28 cellular contexts compared by ENCODE assay signal in genomic region chr7:144776447-144776846, GRCh38.
"Had no signal": no experiment of that assay in that cellular context is flagged by ENCODE, and none has a peak within 500 bp of the region (broad histone marks: within the 10 kb centered on the region; RNA-seq: fewer than 3 reads in every experiment).

No MANE protein-coding gene starts in this region.

- H3K27ac ChIP-seq: coronary artery, foreskin keratinocyte, heart right ventricle, lower lobe of right lung, neural progenitor cell, prostate gland, right atrium auricular region, thoracic aorta, tibial nerve, upper lobe of left lung had no signal

- H3K36me3 ChIP-seq: heart right ventricle, lower lobe of right lung, neural progenitor cell, prostate gland, right atrium auricular region, thoracic aorta, tibial nerve, upper lobe of left lung had no signal

- H3K4me1 ChIP-seq: foreskin keratinocyte, lower lobe of right lung, neural progenitor cell, prostate gland, tibial nerve, upper lobe of left lung had no signal

- H3K4me1 Mint-ChIP-seq: neural progenitor cell had no signal

- H3K4me3 Mint-ChIP-seq: immature natural killer cell; natural killer cell treated with Interleukin-12 subunit alpha and Interleukin-12 subunit beta and Interleukin-15 and Interleukin-18, amount 100 ng/mL, for 72 hours; neural progenitor cell; stimulated activated memory B cell treated with anti-CD40 and anti-IgM and Interleukin-4, amounts not matched to agents 10 μg/mL and 1 μg/mL and 100 μg/mL, for 72 hours had no signal

- H3K4me3 ChIP-seq: coronary artery, heart right ventricle, lower lobe of right lung, mucosa of descending colon, neural progenitor cell, prostate gland, right atrium auricular region, thoracic aorta, tibial nerve, upper lobe of left lung had no signal

- H3K27ac Mint-ChIP-seq: immature natural killer cell; natural killer cell treated with Interleukin-12 subunit alpha and Interleukin-12 subunit beta and Interleukin-15 and Interleukin-18, amount 100 ng/mL, for 72 hours; neural progenitor cell; stimulated activated memory B cell treated with anti-CD40 and anti-IgM and Interleukin-4, amounts not matched to agents 10 μg/mL and 1 μg/mL and 100 μg/mL, for 72 hours had no signal

- H3K9me3 Mint-ChIP-seq: immature natural killer cell; natural killer cell treated with Interleukin-12 subunit alpha and Interleukin-12 subunit beta and Interleukin-15 and Interleukin-18, amount 100 ng/mL, for 72 hours had no signal

- H3K36me3 Mint-ChIP-seq: natural killer cell treated with Interleukin-12 subunit alpha and Interleukin-12 subunit beta and Interleukin-15 and Interleukin-18, amount 100 ng/mL, for 72 hours; neural progenitor cell had no signal

- ATAC-seq: foreskin keratinocyte; heart right ventricle; left ventricle myocardium superior; lower lobe of right lung; natural killer cell treated with Interleukin-12 subunit alpha and Interleukin-12 subunit beta and Interleukin-15 and Interleukin-18, amount 100 ng/mL, for 72 hours; sciatic nerve; stimulated activated memory B cell treated with anti-CD40 and anti-IgM and Interleukin-4, amounts not matched to agents 10 μg/mL and 1 μg/mL and 100 μg/mL, for 72 hours; stimulated activated naive CD8-positive, alpha-beta T cell treated with anti-CD3 and anti-CD28 coated beads, Interleukin-15, Interleukin-2, amounts not matched to agents 100 U/mL and 50 U/mL, for 24 hours had no signal

- H3K27me3 ChIP-seq: foreskin keratinocyte, heart right ventricle, neural progenitor cell, right atrium auricular region, tibial nerve, upper lobe of left lung had no signal

- DNase-seq: dermis blood vessel endothelial cell; effector memory CD4-positive, alpha-beta T cell; foreskin keratinocyte; glutamatergic neuron; heart right ventricle; hypothalamus; immature natural killer cell; islet precursor cell; kidney glomerular epithelial cell; left colon; left ventricle myocardium superior; lower lobe of right lung; mucosa of descending colon; naive B cell; stimulated activated CD4-positive, alpha-beta T cell treated with anti-CD3 and anti-CD28 coated beads, Interleukin-2, amount 100 ng/mL, for 24 hours; stimulated activated CD4-positive, alpha-beta T cell treated with anti-CD3 and anti-CD28 coated beads, Interleukin-4, amount 100 ng/mL, for 24 hours; stimulated activated naive CD8-positive, alpha-beta T cell treated with anti-CD3 and anti-CD28 coated beads, Interleukin-15, Interleukin-2, amounts not matched to agents 100 U/mL and 50 U/mL, for 24 hours; substantia nigra; upper lobe of left lung had no signal

- H3K27me3 Mint-ChIP-seq: naive B cell; natural killer cell treated with Interleukin-12 subunit alpha and Interleukin-12 subunit beta and Interleukin-15 and Interleukin-18, amount 100 ng/mL, for 72 hours; stimulated activated memory B cell treated with anti-CD40 and anti-IgM and Interleukin-4, amounts not matched to agents 10 μg/mL and 1 μg/mL and 100 μg/mL, for 72 hours had no signal

- H3K9me3 ChIP-seq: heart right ventricle, lower lobe of right lung, mucosa of descending colon, prostate gland, right atrium auricular region, thoracic aorta, tibial nerve, upper lobe of left lung had no signal

- H3K9ac ChIP-seq: neural progenitor cell had no signal
